8 cellular contexts compared by ENCODE assay signal in the genomic region with DNA sequence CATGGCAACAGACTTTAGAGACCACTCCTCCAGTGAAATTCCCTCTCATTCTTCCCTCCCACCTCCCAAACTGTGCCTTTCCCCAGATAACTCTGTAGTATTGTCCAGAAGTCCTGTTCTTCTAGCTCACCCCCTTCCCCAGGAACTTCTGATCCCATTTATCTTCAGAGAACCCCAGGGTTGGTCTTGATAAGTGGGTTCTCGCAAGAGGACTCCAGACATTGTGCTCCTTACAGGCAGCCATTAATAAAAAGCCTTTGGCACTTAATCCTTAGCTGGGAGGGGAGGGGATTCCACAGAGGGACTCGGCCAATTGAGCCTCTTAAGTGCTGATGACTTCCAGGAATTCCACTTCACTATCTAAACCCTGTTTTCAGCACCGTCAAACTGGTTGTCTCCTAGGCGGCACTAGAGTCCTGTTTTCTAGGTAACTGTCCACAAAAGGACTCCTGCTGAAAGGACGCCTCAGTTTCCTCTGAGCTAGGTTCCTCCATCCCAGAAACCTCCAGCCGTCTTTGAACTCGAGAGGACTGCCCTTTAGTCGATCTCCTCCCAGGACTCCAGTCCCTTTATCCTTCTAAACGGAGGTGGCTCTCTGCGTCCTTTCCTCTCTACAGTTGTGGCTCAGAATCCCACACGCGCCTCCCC. TPM values are rescaled to one million over a fixed set of nuclear protein-coding genes. Genes with fewer than 3 reads are reported as not detected.
DNase-seq lines count a peak whose midpoint lies in the region; ATAC-seq and TF ChIP-seq lines count a peak whose summit lies in the region.

No MANE protein-coding gene starts in this region.

- peaks cover 8 to 40% of the 10 kb centered on the region in 2 donors for H3K27me3 Mint-ChIP-seq in natural killer cell (ENCODE audit: low read depth in 2 of 2)

- H3K4me3 ChIP-seq in dorsolateral prefrontal cortex = peak overlapping the region; percentile 20 to 72 (median 53)

- TF ChIP-seq CTCF in dorsolateral prefrontal cortex (IDR thresholded peaks at IDR 0.05 in 54 of 56, conservative IDR thresholded peaks at IDR 0.05 in 2 of 56; ENCODE audit: low read depth in 1 of 56, partially characterized antibody in 56 of 56) (peak in 3 of 56 donors; percentile 9 to 15 (median 10)), natural killer cell (IDR thresholded peaks at IDR 0.05) (no peak)

- no peaks in the 10 kb centered on the region for H3K36me3 Mint-ChIP-seq in natural killer cell

- peak overlapping the region in 53 of 59 donors; percentile 4 to 88 (median 75) for H3K27ac ChIP-seq in dorsolateral prefrontal cortex

- H3K36me3 ChIP-seq in ES-I3 (ENCODE audit: insufficient read depth, low read length) = no peaks in the 10 kb centered on the region

- H3K9ac ChIP-seq in ES-I3 (ENCODE audit: low read depth, low read length) = peak overlapping the region; percentile 38; the same call in 1 of the 2 replicates

- no peaks in the 10 kb centered on the region for H3K9me3 ChIP-seq in ES-I3 (ENCODE audit: control insufficient read depth, insufficient read depth, low read length)

- intact Hi-C loops in dorsolateral prefrontal cortex (cut with DNase I) (loop anchor here (2.0 to 10.0 kb wide), 3 partner anchors 138 to 318 kb away; a partner anchor contains a TSS), natural killer cell (cut with micrococcal nuclease) (loop anchor here (10.0 kb wide), 1 partner anchor 942 kb away; no protein-coding TSS in a partner anchor)

- DNase-seq in NCI-H748 (lab: John Stamatoyannopoulos, UW; ENCODE audit: unreplicated experiment) (peak; percentile 62), dorsolateral prefrontal cortex (no peak), natural killer cell (no peak), H4 (ENCODE audit: low spot score) (no peak)
- DNase-seq in activated CD8-positive, alpha-beta memory T cell treated with anti-CD3 and anti-CD28 coated beads, Interleukin-2, amount 50 U/mL, for 48 hours = no peak

- peak overlapping the region; percentile 89 for H3K4me3 Mint-ChIP-seq in natural killer cell

- no peaks in the 10 kb centered on the region for H3K9me3 Mint-ChIP-seq in natural killer cell

- H3K4me1 ChIP-seq in ES-I3 (ENCODE audit: insufficient read depth, low read length) = peaks cover 13% of the 10 kb centered on the region

- peaks cover 36 to 68% of the 10 kb centered on the region in 2 donors for H3K4me1 Mint-ChIP-seq in natural killer cell

- H3K27me3 ChIP-seq in dorsolateral prefrontal cortex = peaks cover 0 to 28% (median 0%) of the 10 kb centered on the region in 45 donors

- peak overlapping the region in 1 of 2 donors; percentile 87 for H3K27ac Mint-ChIP-seq in natural killer cell

- ATAC-seq in natural killer cell (no peak), GM19467 (IDR thresholded peaks at IDR 0.05; ENCODE audit: unreplicated experiment) (no peak), esophagus mucosa (no peak)

RNA-seq across cellular contexts. Expression of a gene that starts 2.0 kb away (rescaled TPM):
- total RNA-seq in dorsolateral prefrontal cortex (100 to 1,000 TPM in 6 of 120 experiments, 10 to 100 TPM in 114; 36.1 to 111 (median 69.5) TPM), natural killer cell (100 to 1,000 TPM; 153 to 182 (median 157) TPM), esophagus mucosa (68.1 TPM)
- total RNA-seq in H4 (2014; rRNA removed; shearing (Covaris generic)) = 4.7 and 5.6 TPM in 2 replicates

RNA-seq across cellular contexts. Expression of a gene that starts 26.5 kb away (rescaled TPM):
- total RNA-seq in dorsolateral prefrontal cortex = 10 to 100 TPM; 14.0 to 58.3 (median 25.4) TPM
- total RNA-seq in natural killer cell = 100 to 1,000 TPM; 209 to 224 (median 209) TPM
- 26.6 and 30.9 TPM in 2 replicates for total RNA-seq in H4 (2014; rRNA removed; shearing (Covaris generic))
- total RNA-seq in esophagus mucosa = 42.8 TPM
